In the genomic region with DNA sequence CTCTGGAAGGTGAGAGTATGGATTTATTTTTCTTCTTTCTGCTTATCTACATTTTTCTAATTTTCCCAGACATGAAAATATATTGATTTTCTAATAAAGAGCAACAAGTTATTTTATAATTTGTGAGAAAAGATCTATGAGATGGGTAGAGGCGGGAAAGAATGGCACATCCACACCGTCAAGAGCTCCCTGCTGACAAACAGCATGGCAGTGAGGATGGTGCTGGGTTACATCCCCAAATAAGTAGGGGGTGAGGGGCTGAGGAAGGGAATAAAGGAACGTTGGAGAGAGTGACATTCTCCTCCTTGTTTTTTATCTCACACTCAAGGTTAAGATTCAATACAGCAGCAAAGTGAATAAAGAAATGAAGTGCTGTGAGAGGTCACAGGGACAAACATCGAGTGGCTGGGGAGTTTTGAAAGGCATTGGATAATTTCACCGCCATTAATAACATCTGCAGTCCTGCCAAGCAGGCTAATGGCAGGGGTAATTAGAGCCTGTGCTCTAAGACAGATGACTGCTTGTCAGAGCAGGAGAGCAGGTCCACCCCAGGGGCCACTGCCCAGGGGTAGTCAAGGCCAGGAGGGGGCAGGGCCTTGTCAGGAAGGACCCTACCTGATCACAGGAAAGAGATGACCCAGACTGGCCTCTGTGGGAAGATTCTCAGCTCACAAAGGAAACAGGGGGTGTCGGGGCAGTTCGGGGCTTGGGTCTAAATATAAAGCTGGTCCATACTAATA, we compare ENCODE assay signal across 16 cellular contexts.
A peak's percentile ranks its signal among the peaks of the same experiment; 100 is the strongest.
DNase-seq lines count a peak whose midpoint lies in the region; ATAC-seq and TF ChIP-seq lines count a peak whose summit lies in the region.
"Had no signal": no experiment of that assay in that cellular context is flagged by ENCODE, and none has a peak within 500 bp of the region (broad histone marks: within the 10 kb centered on the region; RNA-seq: fewer than 3 reads in every experiment).

No MANE protein-coding gene starts in this region.

- H3K9me3 ChIP-seq in esophagus muscularis mucosa = peaks cover 0 to 8% (median 3%) of the 10 kb centered on the region in 4 donors

- H3K27me3 Mint-ChIP-seq in activated naive CD4-positive, alpha-beta T cell treated with anti-CD3 and anti-CD28 coated beads, Interleukin-2, amount 50 U/mL, for 24 hours = no peaks in the 10 kb centered on the region

- H3K27ac Mint-ChIP-seq in activated naive CD4-positive, alpha-beta T cell treated with anti-CD3 and anti-CD28 coated beads, Interleukin-2, amount 50 U/mL, for 24 hours = peak overlapping the region; percentile 21
- H3K27ac Mint-ChIP-seq in activated naive CD4-positive, alpha-beta T cell treated with anti-CD3 and anti-CD28 coated beads, Interleukin-2, amount 50 U/mL, for 72 hours = no peak overlapping the region

- ATAC-seq in activated naive CD4-positive, alpha-beta T cell treated with anti-CD3 and anti-CD28 coated beads, Interleukin-2, amount 50 U/mL, for 72 hours = no peak
- no peak for ATAC-seq in HG03521 (IDR thresholded peaks at IDR 0.05; ENCODE audit: unreplicated experiment)
- no peak for ATAC-seq in HG03457 (IDR thresholded peaks at IDR 0.05; ENCODE audit: unreplicated experiment)

- no peak overlapping the region for H3K4me3 ChIP-seq in esophagus muscularis mucosa
- H3K4me3 ChIP-seq: BLaER1 treated with 17β-estradiol and CSF1 and Interleukin-3, amounts not matched to agents 10 nM and 100 nM had no signal

- no peak for TF ChIP-seq POLR2A in esophagus muscularis mucosa (IDR thresholded peaks at IDR 0.05; ENCODE audit: low read depth)

- no peaks in the 10 kb centered on the region for H3K36me3 ChIP-seq in esophagus muscularis mucosa

- peaks cover 0 to 11% (median 0%) of the 10 kb centered on the region in 4 donors for H3K27me3 ChIP-seq in esophagus muscularis mucosa
- H3K27me3 ChIP-seq: BLaER1 treated with 17β-estradiol and CSF1 and Interleukin-3, amounts not matched to agents 10 nM and 100 nM had no signal

- no peak overlapping the region for H3K27ac ChIP-seq in esophagus muscularis mucosa (replicated peaks in 1 of 4)
- H3K27ac ChIP-seq: BLaER1 treated with 17β-estradiol and CSF1 and Interleukin-3, amounts not matched to agents 10 nM and 100 nM had no signal

- H3K4me1 ChIP-seq in esophagus muscularis mucosa = no peaks in the 10 kb centered on the region

- intact Hi-C loops in esophagus muscularis mucosa (cut with DNase I) = no loop called here

- peaks cover 25% of the 10 kb centered on the region for H3K9me3 Mint-ChIP-seq in activated naive CD4-positive, alpha-beta T cell treated with anti-CD3 and anti-CD28 coated beads, Interleukin-2, amount 50 U/mL, for 24 hours
- peaks cover 5 to 22% of the 10 kb centered on the region in 2 donors for H3K9me3 Mint-ChIP-seq in activated naive CD4-positive, alpha-beta T cell treated with anti-CD3 and anti-CD28 coated beads, Interleukin-2, amount 50 U/mL, for 72 hours

- H3K4me1 Mint-ChIP-seq in activated naive CD4-positive, alpha-beta T cell treated with anti-CD3 and anti-CD28 coated beads, Interleukin-2, amount 50 U/mL, for 24 hours = no peaks in the 10 kb centered on the region

- H3K36me3 Mint-ChIP-seq in activated naive CD4-positive, alpha-beta T cell treated with anti-CD3 and anti-CD28 coated beads, Interleukin-2, amount 50 U/mL, for 24 hours = peaks cover 6% of the 10 kb centered on the region
- H3K36me3 Mint-ChIP-seq in activated naive CD4-positive, alpha-beta T cell treated with anti-CD3 and anti-CD28 coated beads, Interleukin-2, amount 50 U/mL, for 72 hours = peaks cover 0 to 20% of the 10 kb centered on the region in 2 donors

- no peak overlapping the region for H3K4me3 Mint-ChIP-seq in activated naive CD4-positive, alpha-beta T cell treated with anti-CD3 and anti-CD28 coated beads, Interleukin-2, amount 50 U/mL, for 24 hours

- 55% methylated on average over 6 of the region's 7 CpGs for WGBS in esophagus muscularis mucosa

- no peak for DNase-seq in activated naive CD4-positive, alpha-beta T cell treated with anti-CD3 and anti-CD28 coated beads, Interleukin-2, amount 50 U/mL, for 72 hours (ENCODE audit: low spot score in 2 of 2)
- peak; percentile 70 for DNase-seq in NCI-H69 (lab: John Stamatoyannopoulos, UW)
- peak; percentile 60 for DNase-seq in esophagus muscularis mucosa (ENCODE audit: extremely low spot score)
- no peak for DNase-seq in GF-D8 (lab: John Stamatoyannopoulos, UW)
- no peak for DNase-seq in DMS53 (lab: John Stamatoyannopoulos, UW)
- DNase-seq: 8988T, DMS 273 treated with DMSO at 0.1 percent for 48 hours, H7, NCI-H2029 treated with DMSO at 0.1 percent for 48 hours, NCI-H524, OCI-M1, SHP77 treated with DMSO at 0.1 percent for 48 hours had no signal

- no peak for TF ChIP-seq CTCF in esophagus muscularis mucosa (IDR thresholded peaks at IDR 0.05)

- no peak for TF ChIP-seq EP300 in esophagus muscularis mucosa (IDR thresholded peaks at IDR 0.05)

Comparison
In these comparisons a context has a peak if more than half of its experiments do, and no peak if none do; other contexts are left out.
1. DNase-seq: peak in NCI-H69 (single experiment) and esophagus muscularis mucosa (single experiment); none in activated naive CD4-positive, alpha-beta T cell treated with anti-CD3 and anti-CD28 coated beads, Interleukin-2, amount 50 U/mL, for 72 hours (0 of 2), GF-D8 (single experiment) and DMS53 (single experiment).